In genomic region chr2:240392948-240393830, GRCh38 we compare ENCODE assay signal across 18 cellular contexts. TPM values are rescaled to one million over a fixed set of nuclear protein-coding genes. Genes with fewer than 3 reads are reported as not detected.
DNase-seq lines count a peak whose midpoint lies in the region; ATAC-seq, FAIRE-seq and TF ChIP-seq lines count a peak whose summit lies in the region.
"Had no signal": no experiment of that assay in that cellular context is flagged by ENCODE, and none has a peak within 500 bp of the region (broad histone marks: within the 10 kb centered on the region; RNA-seq: fewer than 3 reads in every experiment).

No MANE protein-coding gene starts in this region.

- no peaks in the 10 kb centered on the region for H3K27me3 Mint-ChIP-seq in activated CD4-positive, alpha-beta T cell treated with anti-CD3 and anti-CD28 coated beads, Interleukin-2, amount 10 ng/mL, durations not matched to agents 7 days and 5 days
- H3K27me3 Mint-ChIP-seq: activated naive CD8-positive, alpha-beta T cell treated with anti-CD3 and anti-CD28 coated beads for 36 hours; central memory CD8-positive, alpha-beta T cell had no signal

- CTCF ChIA-PET in activated CD4-positive, alpha-beta T cell treated with anti-CD3 and anti-CD28 coated beads, Interleukin-2, amount 10 ng/mL, durations not matched to agents 7 days and 5 days (lab: Charles Lee): no interaction called here

- H3K27ac ChIP-seq in Peyer's patch (no peak overlapping the region), kidney (ENCODE audit: low read depth in 2 of 2, low read length in 2 of 2) (no peak overlapping the region)

- no peaks in the 10 kb centered on the region for H3K9me3 Mint-ChIP-seq in activated CD4-positive, alpha-beta T cell treated with anti-CD3 and anti-CD28 coated beads, Interleukin-2, amount 10 ng/mL, durations not matched to agents 7 days and 5 days
- H3K9me3 Mint-ChIP-seq: activated naive CD8-positive, alpha-beta T cell treated with anti-CD3 and anti-CD28 coated beads for 36 hours; CD8-positive, alpha-beta memory T cell; central memory CD8-positive, alpha-beta T cell; mesothelial cell of epicardium had no signal

- no peak overlapping the region for H3K4me3 Mint-ChIP-seq in activated CD4-positive, alpha-beta T cell treated with anti-CD3 and anti-CD28 coated beads, Interleukin-2, amount 10 ng/mL, durations not matched to agents 7 days and 5 days
- H3K4me3 Mint-ChIP-seq: activated naive CD8-positive, alpha-beta T cell treated with anti-CD3 and anti-CD28 coated beads for 36 hours; central memory CD8-positive, alpha-beta T cell; mesothelial cell of epicardium had no signal

- H3K4me1 Mint-ChIP-seq in activated CD4-positive, alpha-beta T cell treated with anti-CD3 and anti-CD28 coated beads, Interleukin-2, amount 10 ng/mL, durations not matched to agents 7 days and 5 days: peaks cover 21% of the 10 kb centered on the region
- H3K4me1 Mint-ChIP-seq: central memory CD8-positive, alpha-beta T cell had no signal

- H3K4me3 ChIP-seq in Peyer's patch: no peak overlapping the region
- H3K4me3 ChIP-seq in kidney (ENCODE audit: low read length in 2 of 2): no peak overlapping the region
- H3K4me3 ChIP-seq: A549 had no signal

- H3K27ac Mint-ChIP-seq in activated CD4-positive, alpha-beta T cell treated with anti-CD3 and anti-CD28 coated beads, Interleukin-2, amount 10 ng/mL, durations not matched to agents 7 days and 5 days: peak overlapping the region; percentile 88
- H3K27ac Mint-ChIP-seq: activated naive CD8-positive, alpha-beta T cell treated with anti-CD3 and anti-CD28 coated beads for 36 hours had no signal

- no peak for ATAC-seq in sciatic nerve
- no peak for ATAC-seq in HG03565 (IDR thresholded peaks at IDR 0.05; ENCODE audit: unreplicated experiment)
- ATAC-seq: A549 had no signal

- no peaks in the 10 kb centered on the region for H3K9me3 ChIP-seq in Peyer's patch
- H3K9me3 ChIP-seq in kidney (ENCODE audit: control insufficient read depth in 1 of 2, low read length in 2 of 2): no peaks in the 10 kb centered on the region
- H3K9me3 ChIP-seq: A549 had no signal

- intact Hi-C loops in kidney (cut with DNase I): no loop called here
- intact Hi-C loops in sciatic nerve (cut with DNase I): no loop called here

- no peak for DNase-seq in activated CD4-positive, alpha-beta T cell treated with anti-CD3 and anti-CD28 coated beads, Interleukin-2, amount 10 ng/mL, durations not matched to agents 7 days and 5 days
- no peak for DNase-seq in activated CD4-positive, alpha-beta T cell treated with anti-CD3 and anti-CD28 coated beads for 1 hour
- DNase-seq in Peyer's patch (peak in 2 of 3 donors; percentile 21 to 34), kidney (peak; percentile 50), sciatic nerve (ENCODE audit: low spot score) (peak; percentile 40), amniotic stem cell (lab: John Stamatoyannopoulos, UW) (no peak)
- DNase-seq in stimulated activated CD4-positive, alpha-beta T cell treated with anti-CD3 and anti-CD28 coated beads, Interleukin-4, amount 100 ng/mL, for 4 hours: no peak
- DNase-seq: activated naive CD8-positive, alpha-beta T cell treated with anti-CD3 and anti-CD28 coated beads for 36 hours; CD8-positive, alpha-beta memory T cell; KG1; NCI-H1417; stimulated activated CD4-positive, alpha-beta T cell treated with anti-CD3 and anti-CD28 coated beads, Interleukin-15, amount 100 ng/mL, for 24 hours; substantia nigra had no signal

- no peak for TF ChIP-seq POLR2A in Peyer's patch (IDR thresholded peaks at IDR 0.05)

- H3K9ac ChIP-seq in kidney (ENCODE audit: low read length in 2 of 2): no peak overlapping the region

- H3K27me3 ChIP-seq in Peyer's patch: no peaks in the 10 kb centered on the region

- H3K4me1 ChIP-seq in Peyer's patch: no peaks in the 10 kb centered on the region
- H3K4me1 ChIP-seq in kidney (ENCODE audit: control insufficient read depth in 1 of 2, insufficient read depth in 1 of 2, low read depth in 1 of 2, low read length in 2 of 2): no peaks in the 10 kb centered on the region

- POLR2A ChIA-PET in activated CD4-positive, alpha-beta T cell treated with anti-CD3 and anti-CD28 coated beads, Interleukin-2, amount 10 ng/mL, durations not matched to agents 7 days and 5 days (lab: Charles Lee): no interaction called here

- no peaks in the 10 kb centered on the region for H3K36me3 ChIP-seq in Peyer's patch
- H3K36me3 ChIP-seq in kidney (ENCODE audit: control insufficient read depth in 1 of 2, insufficient read depth in 2 of 2, low read length in 2 of 2): no peaks in the 10 kb centered on the region

- FAIRE-seq in kidney (lab: Jason Lieb, UNC): no peak
- FAIRE-seq: A549, endometrium had no signal

- TF ChIP-seq CTCF in Peyer's patch (IDR thresholded peaks at IDR 0.05) (no peak), kidney (IDR thresholded peaks at IDR 0.05; ENCODE audit: borderline replicate concordance, extremely low read depth, insufficient read depth) (no peak)

- H3K36me3 Mint-ChIP-seq in activated CD4-positive, alpha-beta T cell treated with anti-CD3 and anti-CD28 coated beads, Interleukin-2, amount 10 ng/mL, durations not matched to agents 7 days and 5 days (ENCODE audit: low read depth): no peaks in the 10 kb centered on the region
- H3K36me3 Mint-ChIP-seq: activated naive CD8-positive, alpha-beta T cell treated with anti-CD3 and anti-CD28 coated beads for 36 hours; CD8-positive, alpha-beta memory T cell; mesothelial cell of epicardium had no signal

RNA-seq across cellular contexts. Expression of gene GPC1, which starts 42.3 kb away (rescaled TPM):
- 1 to 10 TPM; 7.3 to 7.5 TPM for total RNA-seq in activated CD4-positive, alpha-beta T cell treated with anti-CD3 and anti-CD28 coated beads, Interleukin-2, amount 10 ng/mL, durations not matched to agents 7 days and 5 days
- total RNA-seq in Peyer's patch: 10 to 100 TPM in 1 of 4 donors, 1 to 10 TPM in 3; 4.4 to 18.2 (median 7.1) TPM
- total RNA-seq in kidney: 124 TPM
- 18.4 TPM for polyA plus RNA-seq in kidney (ENCODE audit: insufficient read depth, low read depth, low replicate concordance)
- total RNA-seq in sciatic nerve: 85.4 TPM

Comparison
In these comparisons a context has a peak if more than half of its experiments do, and no peak if none do; other contexts are left out.
1. DNase-seq: peak in Peyer's patch (2 of 3), kidney (single experiment) and sciatic nerve (single experiment); none in activated CD4-positive, alpha-beta T cell treated with anti-CD3 and anti-CD28 coated beads, Interleukin-2, amount 10 ng/mL, durations not matched to agents 7 days and 5 days (single experiment), activated CD4-positive, alpha-beta T cell treated with anti-CD3 and anti-CD28 coated beads for 1 hour (single experiment), amniotic stem cell (single experiment) and stimulated activated CD4-positive, alpha-beta T cell treated with anti-CD3 and anti-CD28 coated beads, Interleukin-4, amount 100 ng/mL, for 4 hours (0 of 2).